ENCODE assay signal across 17 cellular contexts in genomic region chr18:25434771-25435461, GRCh38.
DNase-seq lines count a peak whose midpoint lies in the region; ATAC-seq and TF ChIP-seq lines count a peak whose summit lies in the region.
"Had no signal": no experiment of that assay in that cellular context is flagged by ENCODE, and none has a peak within 500 bp of the region (broad histone marks: within the 10 kb centered on the region; RNA-seq: fewer than 3 reads in every experiment).

No MANE protein-coding gene starts in this region.

- no peak for ATAC-seq in GM23338

- no peak overlapping the region for H4K8ac ChIP-seq in trophoblast cell (ENCODE audit: low read depth, low read length)

- H3K79me1 ChIP-seq in trophoblast cell (ENCODE audit: low read length) = peaks cover 4% of the 10 kb centered on the region

- no peaks in the 10 kb centered on the region for H3K9me3 ChIP-seq in trophoblast cell (ENCODE audit: insufficient read depth, low read depth, low read length)
- H3K9me3 ChIP-seq: Peyer's patch had no signal

- H3K14ac ChIP-seq in trophoblast cell (ENCODE audit: low read length) = peak overlapping the region; percentile 35

- no peaks in the 10 kb centered on the region for H4K20me1 ChIP-seq in GM23338 (replicated peaks; ENCODE audit: insufficient read depth)

- H3K18ac ChIP-seq in trophoblast cell (ENCODE audit: low read length) = no peak overlapping the region

- H3K9me3 Mint-ChIP-seq in GM23338 = no peaks in the 10 kb centered on the region
- H3K9me3 Mint-ChIP-seq in activated CD4-positive, alpha-beta memory T cell treated with anti-CD3 and anti-CD28 coated beads for 36 hours = no peaks in the 10 kb centered on the region

- H2AFZ ChIP-seq in GM23338 (0 out of 2 replicates have a peak overlapping the region, but pooled peaks have one; percentile 28), trophoblast cell (ENCODE audit: insufficient read depth, low read length, poor library complexity) (no peak overlapping the region)

- H2BK12ac ChIP-seq in trophoblast cell (ENCODE audit: low read length) = no peak overlapping the region

- H3K27ac ChIP-seq in GM23338 (ENCODE audit: low read depth) (no peak overlapping the region), trophoblast cell (ENCODE audit: low read depth, low read length) (no peak overlapping the region)
- H3K27ac ChIP-seq: C4-2B, Peyer's patch had no signal

- H2BK120ac ChIP-seq in trophoblast cell (ENCODE audit: insufficient read depth, low read length, poor library complexity) = peak overlapping the region; percentile 7

- H3K4me2 ChIP-seq in GM23338 = no peak overlapping the region
- H3K4me2 ChIP-seq in trophoblast cell (ENCODE audit: low read length) = no peak overlapping the region

- H3K79me2 ChIP-seq in GM23338 (replicated peaks; ENCODE audit: insufficient read depth) = no peaks in the 10 kb centered on the region
- no peaks in the 10 kb centered on the region for H3K79me2 ChIP-seq in trophoblast cell (ENCODE audit: control insufficient read depth, insufficient read depth, low read length, poor library complexity)

- H4K12ac ChIP-seq in trophoblast cell (ENCODE audit: low read depth, low read length) = no peak overlapping the region

- no peaks in the 10 kb centered on the region for H3F3A ChIP-seq in GM23338 (replicated peaks; ENCODE audit: low read depth)

- no peak overlapping the region for H2AK5ac ChIP-seq in trophoblast cell (ENCODE audit: low read length)

- DNase-seq in GM23338 (ENCODE audit: low spot score) = no peak
- peak; percentile 60 for DNase-seq in NCI-H446 treated with DMSO at 0.1 percent for 48 hours (lab: John Stamatoyannopoulos, UW)
- peak; percentile 65 for DNase-seq in glomerular visceral epithelial cell (ENCODE audit: extremely low spot score)
- DNase-seq in trophoblast cell = no peak
- no peak for DNase-seq in LoVo (ENCODE audit: low spot score)
- DNase-seq in activated CD4-positive, alpha-beta memory T cell treated with anti-CD3 and anti-CD28 coated beads for 36 hours = no peak
- DNase-seq in SHP77 treated with DMSO at 0.1 percent for 48 hours (lab: John Stamatoyannopoulos, UW) = no peak
- DNase-seq: DMS79, KBM-7, NCI-H1092, NCI-H1436, NCI-H187 treated with DMSO at 0.1 percent for 48 hours, NCI-H2107, NCI-H510A, NCI-H774, Peyer's patch had no signal

- no peaks in the 10 kb centered on the region for H3K9me2 ChIP-seq in GM23338 (ENCODE audit: insufficient read depth)

- POLR2A ChIA-PET in activated CD4-positive, alpha-beta memory T cell treated with anti-CD3 and anti-CD28 coated beads for 36 hours (lab: Charles Lee) = no interaction called here

- H2BK5ac ChIP-seq in trophoblast cell (ENCODE audit: low read depth, low read length, poor library complexity) = no peak overlapping the region

- no peaks in the 10 kb centered on the region for H3K36me3 Mint-ChIP-seq in GM23338 (ENCODE audit: low read depth)
- no peaks in the 10 kb centered on the region for H3K36me3 Mint-ChIP-seq in activated CD4-positive, alpha-beta memory T cell treated with anti-CD3 and anti-CD28 coated beads for 36 hours

- no CpG with 5 or more reads among the region's 4 CpGs for WGBS in trophoblast cell (ENCODE audit: extremely low coverage, insufficient coverage, insufficient read length)

- H3K4me3 ChIP-seq in GM23338 (no peak overlapping the region), trophoblast cell (ENCODE audit: low read depth, low read length) (no peak overlapping the region)
- H3K4me3 ChIP-seq: Peyer's patch had no signal

- H3K27me3 Mint-ChIP-seq in GM23338 (ENCODE audit: insufficient read depth, low read depth, poor library complexity) = no peaks in the 10 kb centered on the region
- H3K27me3 Mint-ChIP-seq in activated CD4-positive, alpha-beta memory T cell treated with anti-CD3 and anti-CD28 coated beads for 36 hours = no peaks in the 10 kb centered on the region

- H3K27ac Mint-ChIP-seq in GM23338 = no peak overlapping the region
- H3K27ac Mint-ChIP-seq in activated CD4-positive, alpha-beta memory T cell treated with anti-CD3 and anti-CD28 coated beads for 36 hours = no peak overlapping the region

- H3K36me3 ChIP-seq in GM23338 (ENCODE audit: insufficient read depth) (no peaks in the 10 kb centered on the region), trophoblast cell (ENCODE audit: control insufficient read depth in 1 of 2, insufficient read depth in 2 of 2, low read length in 2 of 2) (no peaks in the 10 kb centered on the region)
- H3K36me3 ChIP-seq: Peyer's patch had no signal

- no peak overlapping the region for H3K4me3 Mint-ChIP-seq in GM23338
- H3K4me3 Mint-ChIP-seq in activated CD4-positive, alpha-beta memory T cell treated with anti-CD3 and anti-CD28 coated beads for 36 hours = no peak overlapping the region

- no peak for TF ChIP-seq CTCF in GM23338 (conservative IDR thresholded peaks at IDR 0.05; ENCODE audit: low read depth in 2 of 2)

- H3K27me3 ChIP-seq in GM23338 (ENCODE audit: insufficient read depth) = no peaks in the 10 kb centered on the region
- H3K27me3 ChIP-seq in trophoblast cell (ENCODE audit: insufficient read depth, low read length) = no peaks in the 10 kb centered on the region
- H3K27me3 ChIP-seq: Peyer's patch had no signal

- no peak overlapping the region for H4K91ac ChIP-seq in trophoblast cell (ENCODE audit: low read depth, low read length)

- H3K4me1 Mint-ChIP-seq in GM23338 = peaks cover 6% of the 10 kb centered on the region; the same call in 2 of the 3 replicates
- no peaks in the 10 kb centered on the region for H3K4me1 Mint-ChIP-seq in activated CD4-positive, alpha-beta memory T cell treated with anti-CD3 and anti-CD28 coated beads for 36 hours (ENCODE audit: low read depth)

- no peak overlapping the region for H3K4ac ChIP-seq in trophoblast cell (ENCODE audit: low read depth, low read length)

- intact Hi-C loops in activated CD4-positive, alpha-beta memory T cell treated with anti-CD3 and anti-CD28 coated beads for 36 hours (cut with micrococcal nuclease) = no loop called here

- H3K9ac ChIP-seq in trophoblast cell (ENCODE audit: low read length) = no peak overlapping the region

- no peak overlapping the region for H3K23ac ChIP-seq in trophoblast cell (ENCODE audit: low read length)

- CTCF ChIA-PET in activated CD4-positive, alpha-beta memory T cell treated with anti-CD3 and anti-CD28 coated beads for 36 hours (lab: Charles Lee) = interaction anchor here (0.6 kb wide), 1 partner anchor 42 kb away, joined by 5 read pairs; no protein-coding TSS in a partner anchor

- H3K4me1 ChIP-seq in GM23338 (ENCODE audit: insufficient read depth) (no peaks in the 10 kb centered on the region), trophoblast cell (ENCODE audit: control insufficient read depth in 1 of 2, insufficient read depth in 2 of 2, low read length in 2 of 2) (peaks cover 0 to 4% of the 10 kb centered on the region in 2 experiments)
- H3K4me1 ChIP-seq: Peyer's patch had no signal

TF ChIP-seq in GM23338, 12 proteins besides CTCF, POLR2A, EP300 and RAD21 (continues in another document):
- TF ChIP-seq JUNB (IDR thresholded peaks at IDR 0.05; ENCODE audit: unreplicated experiment) = no peak
- TF ChIP-seq EZH2phosphoT487 (IDR thresholded peaks at IDR 0.05; ENCODE audit: unreplicated experiment) = no peak
- no peak for TF ChIP-seq REST (IDR thresholded peaks at IDR 0.05; ENCODE audit: unreplicated experiment)
- TF ChIP-seq ZNF114 (CRISPR knock-in tag; IDR thresholded peaks at IDR 0.05) = no peak
- TF ChIP-seq POLR2AphosphoS5 (IDR thresholded peaks at IDR 0.05; ENCODE audit: low read depth) = no peak

Comparison
In these comparisons a context has a peak if more than half of its experiments do, and no peak if none do; other contexts are left out.
1. DNase-seq: peak in NCI-H446 treated with DMSO at 0.1 percent for 48 hours (single experiment) and glomerular visceral epithelial cell (single experiment); none in GM23338 (single experiment), trophoblast cell (0 of 2), LoVo (single experiment), activated CD4-positive, alpha-beta memory T cell treated with anti-CD3 and anti-CD28 coated beads for 36 hours (single experiment) and SHP77 treated with DMSO at 0.1 percent for 48 hours (single experiment).